In genomic region chr2:88139203-88139702, GRCh38 we compare ENCODE assay signal across 1 cellular context.
A peak's percentile ranks its signal among the peaks of the same experiment; 100 is the strongest.
TF ChIP-seq lines count a peak whose summit lies in the region.

No MANE protein-coding gene starts in this region.

TF ChIP-seq in HepG2, 621 proteins besides CTCF, POLR2A, EP300 and RAD21 (continued from another document and continues in another):
- TF ChIP-seq ELF4 (CRISPR knock-in tag; IDR thresholded peaks at IDR 0.05; ENCODE audit: borderline replicate concordance): no peak
- TF ChIP-seq, protein P1, sequence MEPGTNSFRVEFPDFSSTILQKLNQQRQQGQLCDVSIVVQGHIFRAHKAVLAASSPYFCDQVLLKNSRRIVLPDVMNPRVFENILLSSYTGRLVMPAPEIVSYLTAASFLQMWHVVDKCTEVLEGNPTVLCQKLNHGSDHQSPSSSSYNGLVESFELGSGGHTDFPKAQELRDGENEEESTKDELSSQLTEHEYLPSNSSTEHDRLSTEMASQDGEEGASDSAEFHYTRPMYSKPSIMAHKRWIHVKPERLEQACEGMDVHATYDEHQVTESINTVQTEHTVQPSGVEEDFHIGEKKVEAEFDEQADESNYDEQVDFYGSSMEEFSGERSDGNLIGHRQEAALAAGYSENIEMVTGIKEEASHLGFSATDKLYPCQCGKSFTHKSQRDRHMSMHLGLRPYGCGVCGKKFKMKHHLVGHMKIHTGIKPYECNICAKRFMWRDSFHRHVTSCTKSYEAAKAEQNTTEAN (CRISPR knock-in tag; conservative IDR thresholded peaks at IDR 0.05): peak; percentile 92
- TF ChIP-seq ZBTB49 (CRISPR knock-in tag; IDR thresholded peaks at IDR 0.05; ENCODE audit: borderline replicate concordance): peak; percentile 25; the same call in 1 of the 2 replicates
- 0 out of 2 replicates have a peak, but pooled peaks have one; percentile 58 for TF ChIP-seq ZBTB20 (CRISPR knock-in tag; IDR thresholded peaks at IDR 0.05; ENCODE audit: borderline replicate concordance, low read depth)
- peak; percentile 76; the same call in 1 of the 2 replicates for TF ChIP-seq TFAP4 (IDR thresholded peaks at IDR 0.05; ENCODE audit: borderline replicate concordance, low read depth)
- TF ChIP-seq ZNF761 (CRISPR knock-in tag; conservative IDR thresholded peaks at IDR 0.05): 0 out of 2 replicates have a peak, but pooled peaks have one; percentile 58
- TF ChIP-seq ZNF430 (CRISPR knock-in tag; IDR thresholded peaks at IDR 0.05): 0 out of 2 replicates have a peak, but pooled peaks have one; percentile 53
- no peak for TF ChIP-seq TBX3 (IDR thresholded peaks at IDR 0.05; ENCODE audit: borderline replicate concordance)
- peak; percentile 71; the same call in 1 of the 2 replicates for TF ChIP-seq SIX4 (CRISPR knock-in tag; IDR thresholded peaks at IDR 0.05)
- TF ChIP-seq SP140L (CRISPR knock-in tag; IDR thresholded peaks at IDR 0.05; ENCODE audit: borderline replicate concordance): peak; percentile 72; the same call in 1 of the 2 replicates
- TF ChIP-seq ATF2 (CRISPR knock-in tag; IDR thresholded peaks at IDR 0.05): peak; percentile 94
- no peak for TF ChIP-seq MAFK (conservative IDR thresholded peaks at IDR 0.05 in 1 of 2, IDR thresholded peaks at IDR 0.05 in 1 of 2; ENCODE audit: low read length in 2 of 2)
- 0 out of 2 replicates have a peak, but pooled peaks have one; percentile 85 for TF ChIP-seq ETV6 (CRISPR knock-in tag; conservative IDR thresholded peaks at IDR 0.05)
- TF ChIP-seq CBX5 (CRISPR knock-in tag; IDR thresholded peaks at IDR 0.05; ENCODE audit: borderline replicate concordance): peak; percentile 70; the same call in 1 of the 2 replicates
- peak; percentile 98 for TF ChIP-seq MED1 (CRISPR knock-in tag; IDR thresholded peaks at IDR 0.05)
- TF ChIP-seq SP5 (CRISPR knock-in tag; IDR thresholded peaks at IDR 0.05; ENCODE audit: borderline replicate concordance, low read depth): peak; percentile 79; the same call in 1 of the 2 replicates
- TF ChIP-seq TRIM24 (CRISPR knock-in tag; IDR thresholded peaks at IDR 0.05): no peak
- TF ChIP-seq MIER3 (CRISPR knock-in tag; IDR thresholded peaks at IDR 0.05; ENCODE audit: borderline replicate concordance): peak; percentile 76
- peak; percentile 60; the same call in 1 of the 2 replicates for TF ChIP-seq TSC22D2 (CRISPR knock-in tag; IDR thresholded peaks at IDR 0.05; ENCODE audit: borderline replicate concordance)
- TF ChIP-seq, protein P2, sequence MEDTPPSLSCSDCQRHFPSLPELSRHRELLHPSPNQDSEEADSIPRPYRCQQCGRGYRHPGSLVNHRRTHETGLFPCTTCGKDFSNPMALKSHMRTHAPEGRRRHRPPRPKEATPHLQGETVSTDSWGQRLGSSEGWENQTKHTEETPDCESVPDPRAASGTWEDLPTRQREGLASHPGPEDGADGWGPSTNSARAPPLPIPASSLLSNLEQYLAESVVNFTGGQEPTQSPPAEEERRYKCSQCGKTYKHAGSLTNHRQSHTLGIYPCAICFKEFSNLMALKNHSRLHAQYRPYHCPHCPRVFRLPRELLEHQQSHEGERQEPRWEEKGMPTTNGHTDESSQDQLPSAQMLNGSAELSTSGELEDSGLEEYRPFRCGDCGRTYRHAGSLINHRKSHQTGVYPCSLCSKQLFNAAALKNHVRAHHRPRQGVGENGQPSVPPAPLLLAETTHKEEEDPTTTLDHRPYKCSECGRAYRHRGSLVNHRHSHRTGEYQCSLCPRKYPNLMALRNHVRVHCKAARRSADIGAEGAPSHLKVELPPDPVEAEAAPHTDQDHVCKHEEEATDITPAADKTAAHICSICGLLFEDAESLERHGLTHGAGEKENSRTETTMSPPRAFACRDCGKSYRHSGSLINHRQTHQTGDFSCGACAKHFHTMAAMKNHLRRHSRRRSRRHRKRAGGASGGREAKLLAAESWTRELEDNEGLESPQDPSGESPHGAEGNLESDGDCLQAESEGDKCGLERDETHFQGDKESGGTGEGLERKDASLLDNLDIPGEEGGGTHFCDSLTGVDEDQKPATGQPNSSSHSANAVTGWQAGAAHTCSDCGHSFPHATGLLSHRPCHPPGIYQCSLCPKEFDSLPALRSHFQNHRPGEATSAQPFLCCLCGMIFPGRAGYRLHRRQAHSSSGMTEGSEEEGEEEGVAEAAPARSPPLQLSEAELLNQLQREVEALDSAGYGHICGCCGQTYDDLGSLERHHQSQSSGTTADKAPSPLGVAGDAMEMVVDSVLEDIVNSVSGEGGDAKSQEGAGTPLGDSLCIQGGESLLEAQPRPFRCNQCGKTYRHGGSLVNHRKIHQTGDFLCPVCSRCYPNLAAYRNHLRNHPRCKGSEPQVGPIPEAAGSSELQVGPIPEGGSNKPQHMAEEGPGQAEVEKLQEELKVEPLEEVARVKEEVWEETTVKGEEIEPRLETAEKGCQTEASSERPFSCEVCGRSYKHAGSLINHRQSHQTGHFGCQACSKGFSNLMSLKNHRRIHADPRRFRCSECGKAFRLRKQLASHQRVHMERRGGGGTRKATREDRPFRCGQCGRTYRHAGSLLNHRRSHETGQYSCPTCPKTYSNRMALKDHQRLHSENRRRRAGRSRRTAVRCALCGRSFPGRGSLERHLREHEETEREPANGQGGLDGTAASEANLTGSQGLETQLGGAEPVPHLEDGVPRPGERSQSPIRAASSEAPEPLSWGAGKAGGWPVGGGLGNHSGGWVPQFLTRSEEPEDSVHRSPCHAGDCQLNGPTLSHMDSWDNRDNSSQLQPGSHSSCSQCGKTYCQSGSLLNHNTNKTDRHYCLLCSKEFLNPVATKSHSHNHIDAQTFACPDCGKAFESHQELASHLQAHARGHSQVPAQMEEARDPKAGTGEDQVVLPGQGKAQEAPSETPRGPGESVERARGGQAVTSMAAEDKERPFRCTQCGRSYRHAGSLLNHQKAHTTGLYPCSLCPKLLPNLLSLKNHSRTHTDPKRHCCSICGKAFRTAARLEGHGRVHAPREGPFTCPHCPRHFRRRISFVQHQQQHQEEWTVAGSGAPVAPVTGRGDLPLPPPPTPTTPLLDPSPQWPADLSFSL (CRISPR knock-in tag; IDR thresholded peaks at IDR 0.05): peak; percentile 44; the same call in 1 of the 2 replicates
- no peak for TF ChIP-seq ZFP62 (CRISPR knock-in tag; IDR thresholded peaks at IDR 0.05)
- no peak for TF ChIP-seq ZNF562 (CRISPR knock-in tag; IDR thresholded peaks at IDR 0.05; ENCODE audit: borderline replicate concordance)
- TF ChIP-seq, protein P3, sequence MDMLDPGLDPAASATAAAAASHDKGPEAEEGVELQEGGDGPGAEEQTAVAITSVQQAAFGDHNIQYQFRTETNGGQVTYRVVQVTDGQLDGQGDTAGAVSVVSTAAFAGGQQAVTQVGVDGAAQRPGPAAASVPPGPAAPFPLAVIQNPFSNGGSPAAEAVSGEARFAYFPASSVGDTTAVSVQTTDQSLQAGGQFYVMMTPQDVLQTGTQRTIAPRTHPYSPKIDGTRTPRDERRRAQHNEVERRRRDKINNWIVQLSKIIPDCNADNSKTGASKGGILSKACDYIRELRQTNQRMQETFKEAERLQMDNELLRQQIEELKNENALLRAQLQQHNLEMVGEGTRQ (IDR thresholded peaks at IDR 0.05; ENCODE audit: low read depth, low read length): no peak
- TF ChIP-seq, protein P3 (CRISPR knock-in tag; IDR thresholded peaks at IDR 0.05; ENCODE audit: borderline replicate concordance): no peak
- TF ChIP-seq ZFP90 (CRISPR knock-in tag; IDR thresholded peaks at IDR 0.05; ENCODE audit: borderline replicate concordance): 0 out of 2 replicates have a peak, but pooled peaks have one; percentile 37
- TF ChIP-seq GATAD2A (CRISPR knock-in tag; IDR thresholded peaks at IDR 0.05): peak; percentile 98
- no peak for TF ChIP-seq ZNF746 (CRISPR knock-in tag; IDR thresholded peaks at IDR 0.05)
- 0 out of 2 replicates have a peak, but pooled peaks have one; percentile 47 for TF ChIP-seq KLF11 (CRISPR knock-in tag; IDR thresholded peaks at IDR 0.05)
- TF ChIP-seq CAMTA2 (CRISPR knock-in tag; IDR thresholded peaks at IDR 0.05; ENCODE audit: borderline replicate concordance): no peak
- no peak for TF ChIP-seq ZNF547 (CRISPR knock-in tag; IDR thresholded peaks at IDR 0.05)
- TF ChIP-seq PHF21A (CRISPR knock-in tag; IDR thresholded peaks at IDR 0.05): peak; percentile 89
- TF ChIP-seq MXI1 (IDR thresholded peaks at IDR 0.05; ENCODE audit: borderline replicate concordance, low read depth, low read length): peak; percentile 71; the same call in 1 of the 3 replicates
- TF ChIP-seq, protein P4, sequence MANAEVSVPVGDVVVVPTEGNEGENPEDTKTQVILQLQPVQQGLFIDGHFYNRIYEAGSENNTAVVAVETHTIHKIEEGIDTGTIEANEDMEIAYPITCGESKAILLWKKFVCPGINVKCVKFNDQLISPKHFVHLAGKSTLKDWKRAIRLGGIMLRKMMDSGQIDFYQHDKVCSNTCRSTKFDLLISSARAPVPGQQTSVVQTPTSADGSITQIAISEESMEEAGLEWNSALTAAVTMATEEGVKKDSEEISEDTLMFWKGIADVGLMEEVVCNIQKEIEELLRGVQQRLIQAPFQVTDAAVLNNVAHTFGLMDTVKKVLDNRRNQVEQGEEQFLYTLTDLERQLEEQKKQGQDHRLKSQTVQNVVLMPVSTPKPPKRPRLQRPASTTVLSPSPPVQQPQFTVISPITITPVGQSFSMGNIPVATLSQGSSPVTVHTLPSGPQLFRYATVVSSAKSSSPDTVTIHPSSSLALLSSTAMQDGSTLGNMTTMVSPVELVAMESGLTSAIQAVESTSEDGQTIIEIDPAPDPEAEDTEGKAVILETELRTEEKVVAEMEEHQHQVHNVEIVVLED (CRISPR knock-in tag; IDR thresholded peaks at IDR 0.05; ENCODE audit: borderline replicate concordance): no peak; the same call in 1 of the 2 replicates
- TF ChIP-seq MEIS2 (CRISPR knock-in tag; IDR thresholded peaks at IDR 0.05): peak; percentile 97
- peak; percentile 51 for TF ChIP-seq XRCC5 (optimal IDR thresholded peaks at IDR 0.05; ENCODE audit: low read length)
- TF ChIP-seq, protein P5, sequence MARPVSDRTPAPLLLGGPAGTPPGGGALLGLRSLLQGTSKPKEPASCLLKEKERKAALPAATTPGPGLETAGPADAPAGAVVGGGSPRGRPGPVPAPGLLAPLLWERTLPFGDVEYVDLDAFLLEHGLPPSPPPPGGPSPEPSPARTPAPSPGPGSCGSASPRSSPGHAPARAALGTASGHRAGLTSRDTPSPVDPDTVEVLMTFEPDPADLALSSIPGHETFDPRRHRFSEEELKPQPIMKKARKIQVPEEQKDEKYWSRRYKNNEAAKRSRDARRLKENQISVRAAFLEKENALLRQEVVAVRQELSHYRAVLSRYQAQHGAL (CRISPR knock-in tag; IDR thresholded peaks at IDR 0.05; ENCODE audit: not compliant biosample characterization): no peak
- peak; percentile 64 for TF ChIP-seq POLR2G (IDR thresholded peaks at IDR 0.05; ENCODE audit: low read depth, low read length)
- peak; percentile 24 for TF ChIP-seq STAG1 (CRISPR knock-in tag; IDR thresholded peaks at IDR 0.05)
- peak; percentile 84 for TF ChIP-seq ZNF644 (CRISPR knock-in tag; IDR thresholded peaks at IDR 0.05; ENCODE audit: low read depth)
- TF ChIP-seq, protein P6, sequence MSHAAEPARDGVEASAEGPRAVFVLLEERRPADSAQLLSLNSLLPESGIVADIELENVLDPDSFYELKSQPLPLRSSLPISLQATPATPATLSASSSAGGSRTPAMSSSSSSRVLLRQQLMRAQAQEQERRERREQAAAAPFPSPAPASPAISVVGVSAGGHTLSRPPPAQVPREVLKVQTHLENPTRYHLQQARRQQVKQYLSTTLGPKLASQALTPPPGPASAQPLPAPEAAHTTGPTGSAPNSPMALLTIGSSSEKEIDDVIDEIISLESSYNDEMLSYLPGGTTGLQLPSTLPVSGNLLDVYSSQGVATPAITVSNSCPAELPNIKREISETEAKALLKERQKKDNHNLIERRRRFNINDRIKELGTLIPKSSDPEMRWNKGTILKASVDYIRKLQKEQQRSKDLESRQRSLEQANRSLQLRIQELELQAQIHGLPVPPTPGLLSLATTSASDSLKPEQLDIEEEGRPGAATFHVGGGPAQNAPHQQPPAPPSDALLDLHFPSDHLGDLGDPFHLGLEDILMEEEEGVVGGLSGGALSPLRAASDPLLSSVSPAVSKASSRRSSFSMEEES (CRISPR knock-in tag; IDR thresholded peaks at IDR 0.05): peak; percentile 88
- TF ChIP-seq ERF (CRISPR knock-in tag; IDR thresholded peaks at IDR 0.05): peak; percentile 74
- no peak; the same call in 1 of the 2 replicates for TF ChIP-seq ZNF878 (CRISPR knock-in tag; IDR thresholded peaks at IDR 0.05)
- TF ChIP-seq ZNF225 (CRISPR knock-in tag; IDR thresholded peaks at IDR 0.05): no peak
